Comparison of ENCODE assay signal across 1 cellular context in genomic region chr17:7836596-7837374, GRCh38.
A peak's percentile ranks its signal among the peaks of the same experiment; 100 is the strongest.
TF ChIP-seq lines count a peak whose summit lies in the region.

No MANE protein-coding gene starts in this region.

TF ChIP-seq in HepG2, 621 proteins besides CTCF, POLR2A, EP300 and RAD21 (continued from another document):
- 0 out of 2 replicates have a peak, but pooled peaks have one; percentile 38 for TF ChIP-seq HOMEZ (CRISPR knock-in tag; IDR thresholded peaks at IDR 0.05; ENCODE audit: low read depth)
- no peak for TF ChIP-seq TCF12 (IDR thresholded peaks at IDR 0.05)
- TF ChIP-seq TCF12 (CRISPR knock-in tag; IDR thresholded peaks at IDR 0.05), result peak; percentile 68
- TF ChIP-seq ZNF263 (CRISPR knock-in tag; IDR thresholded peaks at IDR 0.05), result peak; percentile 95
- TF ChIP-seq AGO1 (IDR thresholded peaks at IDR 0.05; ENCODE audit: low read depth, low read length, poor library complexity, severe bottlenecking), result no peak
- TF ChIP-seq SMAD1 (CRISPR knock-in tag; IDR thresholded peaks at IDR 0.05; ENCODE audit: borderline replicate concordance, low read depth), result peak; percentile 68; the same call in 1 of the 2 replicates
- peak; percentile 96; the same call in 1 of the 2 replicates for TF ChIP-seq ZNF431 (CRISPR knock-in tag; IDR thresholded peaks at IDR 0.05; ENCODE audit: borderline replicate concordance, low read depth)
- peak; percentile 81 for TF ChIP-seq ATF1 (CRISPR knock-in tag; IDR thresholded peaks at IDR 0.05)
- TF ChIP-seq ELF4 (CRISPR knock-in tag; IDR thresholded peaks at IDR 0.05; ENCODE audit: borderline replicate concordance), result 0 out of 2 replicates have a peak, but pooled peaks have one; percentile 73
- TF ChIP-seq ZFP37 (CRISPR knock-in tag; IDR thresholded peaks at IDR 0.05; ENCODE audit: borderline replicate concordance), result no peak; the same call in 1 of the 2 replicates
- TF ChIP-seq STAT5B (CRISPR knock-in tag; IDR thresholded peaks at IDR 0.05), result no peak
- TF ChIP-seq FOXA3 (CRISPR knock-in tag; IDR thresholded peaks at IDR 0.05), result peak; percentile 87
- TF ChIP-seq ZNF556 (CRISPR knock-in tag; IDR thresholded peaks at IDR 0.05; ENCODE audit: borderline replicate concordance), result peak; percentile 83; the same call in 1 of the 2 replicates
- TF ChIP-seq KMT2A (CRISPR knock-in tag; IDR thresholded peaks at IDR 0.05), result peak; percentile 51
- TF ChIP-seq NAIF1 (CRISPR knock-in tag; IDR thresholded peaks at IDR 0.05; ENCODE audit: borderline replicate concordance), result no peak
- TF ChIP-seq SIX1 (CRISPR knock-in tag; IDR thresholded peaks at IDR 0.05; ENCODE audit: borderline replicate concordance), result peak; percentile 24; the same call in 1 of the 2 replicates
